Comparison of ENCODE assay signal across 11 cellular contexts in the genomic region with DNA sequence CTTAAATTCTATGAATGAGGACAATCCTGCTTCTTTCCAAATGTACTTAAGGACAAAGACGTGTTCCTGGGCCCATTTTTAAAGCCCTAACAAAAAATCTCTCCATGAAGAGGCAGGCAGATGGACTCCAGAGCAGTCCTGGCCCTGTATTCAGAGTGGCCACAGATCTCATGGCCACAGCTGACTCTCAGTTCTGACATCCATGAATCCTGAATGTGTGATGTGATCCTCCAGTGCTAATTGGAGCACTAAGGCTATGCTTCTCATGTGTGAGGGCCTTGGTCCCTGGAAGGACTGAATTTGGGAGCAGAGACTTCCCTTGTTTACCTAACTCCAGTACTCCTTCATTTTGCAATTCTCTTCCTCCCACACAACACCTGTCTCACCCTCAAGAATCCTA.
"Had no signal": no experiment of that assay in that cellular context is flagged by ENCODE, and none has a peak within 500 bp of the region (broad histone marks: within the 10 kb centered on the region; RNA-seq: fewer than 3 reads in every experiment).

No MANE protein-coding gene starts in this region.

- FAIRE-seq: H1, H54 had no signal

- H3K27ac ChIP-seq: GM23248 had no signal

- DNase-seq: GM23248, GOT3, H7, H9, HCEC 1CT, HFFc6 had no signal

- H3K4me3 Mint-ChIP-seq: GM23338, H9, HFFc6 had no signal

- H3K4me1 ChIP-seq: HAP-1 had no signal

- H3K9me3 ChIP-seq: HAP-1 had no signal

- H3K9me3 Mint-ChIP-seq: GM23338 had no signal

- H3K27ac Mint-ChIP-seq: GM23338, H9, HFFc6 had no signal

- H3K36me3 ChIP-seq: HAP-1 had no signal

- H3K4me3 ChIP-seq: GM23248, GM23338, HAP-1 had no signal

- H3K4me1 Mint-ChIP-seq: GM23338, H9 had no signal

- ATAC-seq: GM23338, HCT116 had no signal
